8 cellular contexts compared by ENCODE assay signal in genomic region chr3:50226888-50227389, GRCh38. TPM values are rescaled to one million over a fixed set of nuclear protein-coding genes. Genes with fewer than 3 reads are reported as not detected.
DNase-seq lines count a peak whose midpoint lies in the region; ATAC-seq and TF ChIP-seq lines count a peak whose summit lies in the region.

No MANE protein-coding gene starts in this region.

- CTCF ChIA-PET in AG04450 (lab: Charles Lee), result interaction anchor here (0.5 to 15.6 kb wide), 31 partner anchors 8 to 1908 kb away, joined by 3 to 324 read pairs (median 6); partner anchors contain the start of genes GNAI2, GNAT1 and SLC38A3

- H3K27ac ChIP-seq in AG04450 (ENCODE audit: low read depth, low read length) (no peak overlapping the region), dorsolateral prefrontal cortex (peak overlapping the region; percentile 38 to 94 (median 87)), thymus (ENCODE audit: low read depth) (peak overlapping the region; percentile 72)

- ATAC-seq in GM18517 (IDR thresholded peaks at IDR 0.05; ENCODE audit: unreplicated experiment), result peak; percentile 21
- peak; percentile 1 for ATAC-seq in HG03439 (IDR thresholded peaks at IDR 0.05; ENCODE audit: unreplicated experiment)
- ATAC-seq in memory B cell (ENCODE audit: low read depth), result peak; percentile 8

- peaks cover 23% of the 10 kb centered on the region for H3K4me1 Mint-ChIP-seq in T-helper 1 cell treated with Interleukin-12 subunit alpha and Interleukin-12 subunit beta and Interleukin-4 antibody, amounts not matched to agents 30 μg/mL and 1 μg/mL, for 36 hours (ENCODE audit: low read depth)
- peaks cover 27% of the 10 kb centered on the region for H3K4me1 Mint-ChIP-seq in memory B cell

- peak overlapping the region; percentile 92 for H3K27ac Mint-ChIP-seq in T-helper 1 cell treated with Interleukin-12 subunit alpha and Interleukin-12 subunit beta and Interleukin-4 antibody, amounts not matched to agents 30 μg/mL and 1 μg/mL, for 36 hours
- H3K27ac Mint-ChIP-seq in memory B cell, result peak overlapping the region; percentile 39

- H3K4me3 Mint-ChIP-seq in T-helper 1 cell treated with Interleukin-12 subunit alpha and Interleukin-12 subunit beta and Interleukin-4 antibody, amounts not matched to agents 30 μg/mL and 1 μg/mL, for 36 hours, result peak overlapping the region; percentile 97
- H3K4me3 Mint-ChIP-seq in memory B cell, result peak overlapping the region; percentile 94

- H3K36me3 ChIP-seq in thymus (ENCODE audit: control insufficient read depth, insufficient read depth), result no peaks in the 10 kb centered on the region

- POLR2A ChIA-PET in AG04450 (lab: Yijun Ruan, JAX), result interaction anchor here (0.6 to 1.7 kb wide), 9 partner anchors 9 to 123 kb away, joined by 3 to 8 read pairs (median 4); partner anchors contain the start of gene GNAI2

- intact Hi-C loops in dorsolateral prefrontal cortex (cut with DNase I), result loop anchor here (1.0 to 5.0 kb wide), 8 partner anchors 19 to 105 kb away; no protein-coding TSS in a partner anchor

- H3K9me3 Mint-ChIP-seq in T-helper 1 cell treated with Interleukin-12 subunit alpha and Interleukin-12 subunit beta and Interleukin-4 antibody, amounts not matched to agents 30 μg/mL and 1 μg/mL, for 36 hours, result no peaks in the 10 kb centered on the region
- no peaks in the 10 kb centered on the region for H3K9me3 Mint-ChIP-seq in memory B cell

- H3K9me3 ChIP-seq in AG04450 (ENCODE audit: control insufficient read depth, insufficient read depth, low read length) (no peaks in the 10 kb centered on the region; the same call in 1 of the 2 replicates), thymus (ENCODE audit: control insufficient read depth) (no peaks in the 10 kb centered on the region)

- H3K4me3 ChIP-seq in AG04450 (ENCODE audit: low read depth, low read length) (peak overlapping the region; percentile 60), dorsolateral prefrontal cortex (peak overlapping the region; percentile 57 to 95 (median 81)), thymus (ENCODE audit: low read length) (peak overlapping the region; percentile 63)

- TF ChIP-seq CTCF in AG04450 (IDR thresholded peaks at IDR 0.05; ENCODE audit: low read depth, low read length), result no peak
- TF ChIP-seq CTCF in dorsolateral prefrontal cortex (IDR thresholded peaks at IDR 0.05 in 54 of 56, conservative IDR thresholded peaks at IDR 0.05 in 2 of 56; ENCODE audit: low read depth in 1 of 56, partially characterized antibody in 56 of 56), result no peak

- no peaks in the 10 kb centered on the region for H3K36me3 Mint-ChIP-seq in T-helper 1 cell treated with Interleukin-12 subunit alpha and Interleukin-12 subunit beta and Interleukin-4 antibody, amounts not matched to agents 30 μg/mL and 1 μg/mL, for 36 hours (ENCODE audit: low read depth)
- H3K36me3 Mint-ChIP-seq in memory B cell, result no peaks in the 10 kb centered on the region

- DNase-seq in AG04450 (ENCODE audit: low read depth, low spot score) (no peak), dorsolateral prefrontal cortex (peak; percentile 42 to 76 (median 58)), memory B cell (ENCODE audit: low spot score in 2 of 2) (peak in 1 of 2 donors; percentile 61), NCI-H2029 treated with DMSO at 0.1 percent for 48 hours (lab: John Stamatoyannopoulos, UW) (no peak)

- under 1% methylated on average over 40 of the region's 40 CpGs for WGBS in thymus

- peaks cover 10% of the 10 kb centered on the region for H3K27me3 ChIP-seq in AG04450 (ENCODE audit: control insufficient read depth, insufficient read depth, low read length)
- H3K27me3 ChIP-seq in dorsolateral prefrontal cortex, result no peaks in the 10 kb centered on the region
- no peaks in the 10 kb centered on the region for H3K27me3 ChIP-seq in thymus (ENCODE audit: control insufficient read depth, insufficient read depth)

- peaks cover 12% of the 10 kb centered on the region for H3K27me3 Mint-ChIP-seq in T-helper 1 cell treated with Interleukin-12 subunit alpha and Interleukin-12 subunit beta and Interleukin-4 antibody, amounts not matched to agents 30 μg/mL and 1 μg/mL, for 36 hours (ENCODE audit: low read depth)
- peaks cover 7% of the 10 kb centered on the region for H3K27me3 Mint-ChIP-seq in memory B cell

- peaks cover 5% of the 10 kb centered on the region for H3K4me1 ChIP-seq in thymus (ENCODE audit: control insufficient read depth, insufficient read depth, low read length)

RNA-seq across cellular contexts. Expression of gene GNAI2, which starts 9.1 kb away (rescaled TPM):
- 603 and 661 TPM in 2 replicates for polyA plus RNA-seq in AG04450 (2011; rRNA removed)
- 528 and 617 TPM in 2 replicates for polyA minus RNA-seq in AG04450 (2011; rRNA and poly(A)+ RNA removed)
- total RNA-seq in dorsolateral prefrontal cortex, result 100 to 1,000 TPM; 117 to 240 (median 161) TPM
- 187 TPM for polyA plus RNA-seq in thymus

RNA-seq across cellular contexts. Expression of gene SLC38A3, which starts 21.9 kb away (rescaled TPM):
- 0.06 and 0.11 TPM in 2 replicates for polyA plus RNA-seq in AG04450 (2011; rRNA removed)
- not detected in 2 replicates for polyA minus RNA-seq in AG04450 (2011; rRNA and poly(A)+ RNA removed)
- 10 to 100 TPM; 12.5 to 71.4 (median 28.5) TPM for total RNA-seq in dorsolateral prefrontal cortex
- polyA plus RNA-seq in thymus, result 0.18 TPM

RNA-seq across cellular contexts. Expression of gene GNAT1, which starts 35.5 kb away (rescaled TPM):
- polyA plus RNA-seq in AG04450 (2011; rRNA removed), result not detected in 2 replicates
- polyA minus RNA-seq in AG04450 (2011; rRNA and poly(A)+ RNA removed), result not detected in 2 replicates
- 1 to 10 TPM in 1 of 120 experiments, under 1 TPM in 13, not detected in 106; 0.20 to 1.6 (median 0.31) TPM for total RNA-seq in dorsolateral prefrontal cortex
- polyA plus RNA-seq in thymus, result 0.05 TPM

RNA-seq across cellular contexts. Expression of gene SEMA3B, which starts 42.0 kb away (rescaled TPM):
- 22.0 and 24.7 TPM in 2 replicates for polyA plus RNA-seq in AG04450 (2011; rRNA removed)
- 9.9 and 14.3 TPM in 2 replicates for polyA minus RNA-seq in AG04450 (2011; rRNA and poly(A)+ RNA removed)
- 100 to 1,000 TPM in 85 of 120 experiments, 10 to 100 TPM in 35; 36.0 to 486 (median 135) TPM for total RNA-seq in dorsolateral prefrontal cortex
- polyA plus RNA-seq in thymus, result 4.8 TPM

RNA-seq across cellular contexts. Expression of gene LSMEM2, which starts 51.9 kb away (rescaled TPM):
- polyA plus RNA-seq in AG04450 (2011; rRNA removed) (not detected in 2 replicates), thymus (0.11 TPM)
- not detected in 2 replicates for polyA minus RNA-seq in AG04450 (2011; rRNA and poly(A)+ RNA removed)
- total RNA-seq in dorsolateral prefrontal cortex, result 1 to 10 TPM in 95 of 120 experiments, under 1 TPM in 23, not detected in 2; 0.31 to 7.4 (median 1.7) TPM

Comparison
In these comparisons a context has a peak if more than half of its experiments do, and no peak if none do; other contexts are left out.
1. DNase-seq: peak in dorsolateral prefrontal cortex (10 of 10); none in AG04450 (single experiment) and NCI-H2029 treated with DMSO at 0.1 percent for 48 hours (single experiment).
2. Peak in every context shown above with its lines, with median percentiles within 50 percentile points of each other: H3K4me3 ChIP-seq and ATAC-seq.